ENCODE assay signal across 20 cellular contexts in genomic region chr2:198731842-198732421, GRCh38.
"Had no signal": no experiment of that assay in that cellular context is flagged by ENCODE, and none has a peak within 500 bp of the region (broad histone marks: within the 10 kb centered on the region; RNA-seq: fewer than 3 reads in every experiment).

No MANE protein-coding gene starts in this region.

- ATAC-seq: left lung; natural killer cell treated with Interleukin-12 subunit alpha and Interleukin-12 subunit beta and Interleukin-15 and Interleukin-18, amount 100 ng/mL, for 72 hours; stimulated activated memory B cell treated with anti-CD40 and anti-IgM and Interleukin-4, amounts not matched to agents 10 μg/mL and 1 μg/mL and 100 μg/mL, for 72 hours had no signal

- H3K36me3 ChIP-seq: ascending aorta, cardiac muscle cell, left lung, sigmoid colon, spleen, WERI-Rb-1 had no signal

- H3K4me1 ChIP-seq: ascending aorta, left lung, sigmoid colon, spleen, testis had no signal

- H3K9me3 ChIP-seq: ascending aorta, left lung, sigmoid colon, spleen, testis had no signal

- FAIRE-seq: keratinocyte had no signal

- H3K4me3 ChIP-seq: ascending aorta, cardiac muscle cell, left lung, sigmoid colon, spleen, testis had no signal

- H3K27me3 Mint-ChIP-seq: natural killer cell treated with Interleukin-12 subunit alpha and Interleukin-12 subunit beta and Interleukin-15 and Interleukin-18, amount 100 ng/mL, for 72 hours; stimulated activated memory B cell treated with anti-CD40 and anti-IgM and Interleukin-4, amounts not matched to agents 10 μg/mL and 1 μg/mL and 100 μg/mL, for 72 hours; type B pancreatic cell had no signal

- DNase-seq: activated CD4-positive, alpha-beta T cell treated with anti-CD3 and anti-CD28 coated beads, Interleukin-2, amount 50 U/mL, for 4 hours; activated gamma-delta T cell; foreskin melanocyte; hypothalamus; left lung; nucleus accumbens; posterior cingulate gyrus; sigmoid colon; spleen; stimulated activated CD4-positive, alpha-beta T cell treated with anti-CD3 and anti-CD28 coated beads, Interleukin-4, amount 100 ng/mL, for 4 hours; testis; WERI-Rb-1 had no signal

- H3K4me1 Mint-ChIP-seq: activated naive CD4-positive, alpha-beta T cell treated with anti-CD3 and anti-CD28 coated beads, Interleukin-2, amount 50 U/mL, for 24 hours; mesothelial cell of epicardium; stimulated activated memory B cell treated with anti-CD40 and anti-IgM and Interleukin-4, amounts not matched to agents 10 μg/mL and 1 μg/mL and 100 μg/mL, for 72 hours had no signal

- H3K9me3 Mint-ChIP-seq: mesothelial cell of epicardium, type B pancreatic cell had no signal

- H3K27me3 ChIP-seq: ascending aorta, cardiac muscle cell, left lung, sigmoid colon, spleen, testis had no signal

- H3K36me3 Mint-ChIP-seq: activated naive CD4-positive, alpha-beta T cell treated with anti-CD3 and anti-CD28 coated beads, Interleukin-2, amount 50 U/mL, for 24 hours; mesothelial cell of epicardium; natural killer cell treated with Interleukin-12 subunit alpha and Interleukin-12 subunit beta and Interleukin-15 and Interleukin-18, amount 100 ng/mL, for 72 hours; stimulated activated memory B cell treated with anti-CD40 and anti-IgM and Interleukin-4, amounts not matched to agents 10 μg/mL and 1 μg/mL and 100 μg/mL, for 72 hours; type B pancreatic cell had no signal

- H3K4me3 Mint-ChIP-seq: activated naive CD4-positive, alpha-beta T cell treated with anti-CD3 and anti-CD28 coated beads, Interleukin-2, amount 50 U/mL, for 24 hours; mesothelial cell of epicardium; natural killer cell treated with Interleukin-12 subunit alpha and Interleukin-12 subunit beta and Interleukin-15 and Interleukin-18, amount 100 ng/mL, for 72 hours; stimulated activated memory B cell treated with anti-CD40 and anti-IgM and Interleukin-4, amounts not matched to agents 10 μg/mL and 1 μg/mL and 100 μg/mL, for 72 hours; type B pancreatic cell had no signal

- H3K27ac ChIP-seq: ascending aorta, cardiac muscle cell, left lung, sigmoid colon, spleen, testis, WERI-Rb-1 had no signal

- H3K27ac Mint-ChIP-seq: activated naive CD4-positive, alpha-beta T cell treated with anti-CD3 and anti-CD28 coated beads, Interleukin-2, amount 50 U/mL, for 24 hours; mesothelial cell of epicardium; natural killer cell treated with Interleukin-12 subunit alpha and Interleukin-12 subunit beta and Interleukin-15 and Interleukin-18, amount 100 ng/mL, for 72 hours; stimulated activated memory B cell treated with anti-CD40 and anti-IgM and Interleukin-4, amounts not matched to agents 10 μg/mL and 1 μg/mL and 100 μg/mL, for 72 hours; type B pancreatic cell had no signal
